Comparison of ENCODE assay signal across 25 cellular contexts in genomic region chr10:132906836-132907235, GRCh38. TPM values are rescaled to one million over a fixed set of nuclear protein-coding genes. Genes with fewer than 3 reads are reported as not detected.
DNase-seq lines count a peak whose midpoint lies in the region; ATAC-seq and TF ChIP-seq lines count a peak whose summit lies in the region.
"Had no signal": no experiment of that assay in that cellular context is flagged by ENCODE, and none has a peak within 500 bp of the region (broad histone marks: within the 10 kb centered on the region; RNA-seq: fewer than 3 reads in every experiment).

No MANE protein-coding gene starts in this region.

- H3K79me2 ChIP-seq in neural progenitor cell (ENCODE audit: low read depth) = no peaks in the 10 kb centered on the region

- H3K4me2 ChIP-seq in neuronal stem cell (ENCODE audit: insufficient read depth, low read length, poor library complexity, severe bottlenecking) (no peak overlapping the region), neural progenitor cell (no peak overlapping the region)

- no peak overlapping the region for H2BK120ac ChIP-seq in neuronal stem cell (ENCODE audit: low read depth, low read length)

- H3K9me3 Mint-ChIP-seq in chondrocyte (ENCODE audit: low read depth) (peaks cover 8% of the 10 kb centered on the region), neural progenitor cell (peaks cover 12% of the 10 kb centered on the region)

- H3K36me3 Mint-ChIP-seq in chondrocyte (ENCODE audit: low read depth) (peaks cover 4% of the 10 kb centered on the region), neural progenitor cell (no peaks in the 10 kb centered on the region)
- H3K36me3 Mint-ChIP-seq: CD4-positive, alpha-beta memory T cell had no signal

- no peak overlapping the region for H3K4ac ChIP-seq in neuronal stem cell (ENCODE audit: low read length)

- no peak overlapping the region for H3K23ac ChIP-seq in neuronal stem cell (ENCODE audit: low read depth, low read length, poor library complexity)

- H2BK15ac ChIP-seq in neuronal stem cell (ENCODE audit: low read length) = no peak overlapping the region

- H3K4me3 Mint-ChIP-seq in chondrocyte (ENCODE audit: unreplicated experiment) (no peak overlapping the region), neural progenitor cell (no peak overlapping the region)
- H3K4me3 Mint-ChIP-seq: CD4-positive, alpha-beta memory T cell had no signal

- no peaks in the 10 kb centered on the region for H3F3A ChIP-seq in neural progenitor cell (ENCODE audit: low read depth)

- no peak for ATAC-seq in left cardiac atrium
- ATAC-seq: PC-3 had no signal

- WGBS in neuronal stem cell (ENCODE audit: extremely low coverage in 2 of 2, insufficient read length in 2 of 2, insufficient replicate concordance in 1 of 2), 2 donors = no CpG with 5 or more reads among the region's 19 CpGs
- WGBS in spleen, 5 donors = 86 to 96% (median 93%) methylated on average over 13 to 19 of the region's 19 CpGs

- H4K8ac ChIP-seq in neuronal stem cell (ENCODE audit: low read depth, low read length) = no peak overlapping the region

- H2BK5ac ChIP-seq in neuronal stem cell (ENCODE audit: low read length) = no peak overlapping the region

- no peak overlapping the region for H3K27ac Mint-ChIP-seq in chondrocyte (ENCODE audit: unreplicated experiment)
- H3K27ac Mint-ChIP-seq in neural progenitor cell = no peak overlapping the region
- H3K27ac Mint-ChIP-seq: CD4-positive, alpha-beta memory T cell had no signal

- no peak for TF ChIP-seq CTCF in left ventricle myocardium inferior (IDR thresholded peaks at IDR 0.05; ENCODE audit: borderline replicate concordance)
- no peak for TF ChIP-seq CTCF in chondrocyte (IDR thresholded peaks at IDR 0.05)
- no peak for TF ChIP-seq CTCF in spleen (IDR thresholded peaks at IDR 0.05 in 8 of 11, conservative IDR thresholded peaks at IDR 0.05 in 3 of 11)
- no peak for TF ChIP-seq CTCF in neural progenitor cell (IDR thresholded peaks at IDR 0.05)

- H3K36me3 ChIP-seq in left ventricle myocardium inferior = no peaks in the 10 kb centered on the region
- H3K36me3 ChIP-seq in neuronal stem cell (replicated peaks in 1 of 2; ENCODE audit: control insufficient read depth in 2 of 2, insufficient read depth in 2 of 2, low read length in 2 of 2) = no peaks in the 10 kb centered on the region
- no peaks in the 10 kb centered on the region for H3K36me3 ChIP-seq in spleen
- H3K36me3 ChIP-seq in neural progenitor cell = no peaks in the 10 kb centered on the region
- H3K36me3 ChIP-seq: BLaER1 had no signal

- no peak overlapping the region for H3K27ac ChIP-seq in left ventricle myocardium inferior (replicated peaks)
- H3K27ac ChIP-seq in neuronal stem cell (replicated peaks; ENCODE audit: low read length) = no peak overlapping the region
- no peak overlapping the region for H3K27ac ChIP-seq in spleen
- no peak overlapping the region for H3K27ac ChIP-seq in neural progenitor cell
- H3K27ac ChIP-seq: BLaER1 had no signal

- H2AK5ac ChIP-seq in neuronal stem cell (ENCODE audit: low read depth, low read length) = peak overlapping the region; percentile 3

- H3K4me1 Mint-ChIP-seq in chondrocyte (ENCODE audit: low read depth) (no peaks in the 10 kb centered on the region), neural progenitor cell (peaks cover 9% of the 10 kb centered on the region)

- TF ChIP-seq POLR2A in spleen (IDR thresholded peaks at IDR 0.05) = no peak

- H2AFZ ChIP-seq in neuronal stem cell (ENCODE audit: low read length) (no peak overlapping the region), neural progenitor cell (replicated peaks) (no peak overlapping the region)

- H3K14ac ChIP-seq in neuronal stem cell (ENCODE audit: low read length) = no peak overlapping the region

- H3K27me3 ChIP-seq in left ventricle myocardium inferior (ENCODE audit: low read depth) (peaks cover 10% of the 10 kb centered on the region), neuronal stem cell (ENCODE audit: control insufficient read depth in 3 of 3, insufficient read depth in 3 of 3, low read depth in 1 of 3, low read length in 3 of 3) (peaks cover 0 to 4% (median 0%) of the 10 kb centered on the region in 3 experiments), spleen (replicated peaks in 1 of 7) (peaks cover 0 to 60% (median 4%) of the 10 kb centered on the region in 7 donors), neural progenitor cell (no peaks in the 10 kb centered on the region)

- no peak overlapping the region for H3K18ac ChIP-seq in neuronal stem cell (ENCODE audit: low read length)

- H3K27me3 Mint-ChIP-seq in chondrocyte (ENCODE audit: low read depth) = peaks cover 24% of the 10 kb centered on the region
- peaks cover 6% of the 10 kb centered on the region for H3K27me3 Mint-ChIP-seq in neural progenitor cell (ENCODE audit: insufficient read depth, low read depth)

- H2BK12ac ChIP-seq in neuronal stem cell (ENCODE audit: low read length) = no peak overlapping the region

- peak; percentile 8 for DNase-seq in left cardiac atrium
- DNase-seq in left ventricle myocardium inferior = no peak
- peak; percentile 83 for DNase-seq in chondrocyte (ENCODE audit: low spot score)
- no peak for DNase-seq in neuronal stem cell (ENCODE audit: low spot score)
- peak; percentile 52 for DNase-seq in spleen
- DNase-seq in C1 segment of cervical spinal cord (lab: John Stamatoyannopoulos, UW) = no peak
- DNase-seq in amniotic stem cell (lab: John Stamatoyannopoulos, UW) = no peak
- no peak for DNase-seq in neural progenitor cell (ENCODE audit: low spot score)
- DNase-seq: CD4-positive, alpha-beta memory T cell; COR-L47; DMS53; H7; KBM-7; MV-4-11; NCI-H1105; NCI-H1436 treated with DMSO at 0.1 percent for 48 hours; NCI-H187 treated with DMSO at 0.1 percent for 48 hours; NCI-H446; NCI-H524 treated with DMSO at 0.1 percent for 48 hours; NCI-H774; PC-3; SHP77 had no signal

- H4K91ac ChIP-seq in neuronal stem cell (ENCODE audit: low read depth, low read length, poor library complexity) = no peak overlapping the region

- H3K4me1 ChIP-seq in left ventricle myocardium inferior (no peaks in the 10 kb centered on the region), neuronal stem cell (ENCODE audit: control insufficient read depth in 2 of 2, insufficient read depth in 1 of 2, low read depth in 1 of 2, low read length in 2 of 2) (peaks cover 0 to 2% of the 10 kb centered on the region in 2 donors), spleen (peaks cover 0 to 5% (median 0%) of the 10 kb centered on the region in 6 donors), neural progenitor cell (no peaks in the 10 kb centered on the region)

- intact Hi-C loops in left cardiac atrium (cut with DNase I) = no loop called here
- intact Hi-C loops in left ventricle myocardium inferior (cut with micrococcal nuclease) = no loop called here
- intact Hi-C loops in spleen (cut with DNase I; ENCODE audit: low total_unique reads) = no loop called here

- H3K4me3 ChIP-seq in left ventricle myocardium inferior (no peak overlapping the region), neuronal stem cell (ENCODE audit: low read length in 2 of 2) (no peak overlapping the region), spleen (no peak overlapping the region), neural progenitor cell (no peak overlapping the region)
- H3K4me3 ChIP-seq: BLaER1 had no signal

- no peaks in the 10 kb centered on the region for H4K20me1 ChIP-seq in neural progenitor cell (ENCODE audit: low read depth)
- H4K20me1 ChIP-seq: BLaER1 had no signal

- H3K79me1 ChIP-seq in neuronal stem cell (ENCODE audit: low read depth, low read length) = peaks cover 2% of the 10 kb centered on the region

- H3K9me3 ChIP-seq in left ventricle myocardium inferior (replicated peaks) (peaks cover 17% of the 10 kb centered on the region), neuronal stem cell (replicated peaks in 1 of 2; ENCODE audit: control insufficient read depth in 2 of 2, insufficient read depth in 1 of 2, low read depth in 1 of 2, low read length in 2 of 2) (peaks cover 0 to 4% of the 10 kb centered on the region in 2 donors), spleen (peaks cover 0 to 14% (median 2%) of the 10 kb centered on the region in 8 donors), neural progenitor cell (ENCODE audit: low read depth) (no peaks in the 10 kb centered on the region)
- H3K9me3 ChIP-seq: BLaER1 had no signal

- H3K9ac ChIP-seq in neuronal stem cell (ENCODE audit: low read depth, low read length, poor library complexity) = no peak overlapping the region
- H3K9ac ChIP-seq in neural progenitor cell = no peak overlapping the region
- H3K9ac ChIP-seq: BLaER1 had no signal

RNA-seq across cellular contexts. Expression of gene CFAP46, which starts 35.5 kb away (rescaled TPM):
- total RNA-seq in left cardiac atrium = 1 to 10 TPM; 1.2 to 1.7 TPM
- 0.99 TPM for total RNA-seq in left ventricle myocardium inferior
- total RNA-seq in chondrocyte = 0.49 to 0.92 TPM (median 0.89 TPM) in 3 replicates
- 1.5 TPM for polyA plus RNA-seq in neuronal stem cell (2013, experiment 1 of 2)
- 1.4 TPM for polyA plus RNA-seq in neuronal stem cell (2013, experiment 2 of 2)
- total RNA-seq in spleen = 1 to 10 TPM in 1 of 7 donors, under 1 TPM in 5, not detected in 1; 0.09 to 1.1 (median 0.45) TPM
- polyA plus RNA-seq in spleen = under 1 TPM in 2 of 3 donors, not detected in 1; 0.03 to 0.08 TPM
- total RNA-seq in neural progenitor cell (ENCODE audit: low replicate concordance) = 1.6 and 4.6 TPM in 2 replicates
- total RNA-seq: CD4-positive, alpha-beta memory T cell; LHCN-M2; SK-MEL-5 had no signal
- polyA plus RNA-seq: CD4-positive, alpha-beta memory T cell had no signal

Comparison
In these comparisons a context has a peak if more than half of its experiments do, and no peak if none do; other contexts are left out.
1. DNase-seq: peak in left cardiac atrium (single experiment), chondrocyte (single experiment) and spleen (single experiment); none in left ventricle myocardium inferior (single experiment), neuronal stem cell (single experiment), C1 segment of cervical spinal cord (0 of 14), amniotic stem cell (single experiment) and neural progenitor cell (single experiment).